In genomic region chr10:68790476-68790875, GRCh38 we compare ENCODE assay signal across 4 cellular contexts.
"Had no signal": no experiment of that assay in that cellular context is flagged by ENCODE, and none has a peak within 500 bp of the region (broad histone marks: within the 10 kb centered on the region; RNA-seq: fewer than 3 reads in every experiment).

No MANE protein-coding gene starts in this region.

- DNase-seq: H9, HCEC 1CT had no signal

- H3K4me1 Mint-ChIP-seq: GM23338, H9 had no signal

- H3K4me3 Mint-ChIP-seq: GM23338, H9, IgD-negative memory B cell had no signal

- H3K27ac Mint-ChIP-seq: GM23338, H9, IgD-negative memory B cell had no signal

- H3K27me3 Mint-ChIP-seq: IgD-negative memory B cell had no signal

- H3K9me3 Mint-ChIP-seq: GM23338, H9, IgD-negative memory B cell had no signal
